ENCODE assay signal across 13 cellular contexts in the genomic region with DNA sequence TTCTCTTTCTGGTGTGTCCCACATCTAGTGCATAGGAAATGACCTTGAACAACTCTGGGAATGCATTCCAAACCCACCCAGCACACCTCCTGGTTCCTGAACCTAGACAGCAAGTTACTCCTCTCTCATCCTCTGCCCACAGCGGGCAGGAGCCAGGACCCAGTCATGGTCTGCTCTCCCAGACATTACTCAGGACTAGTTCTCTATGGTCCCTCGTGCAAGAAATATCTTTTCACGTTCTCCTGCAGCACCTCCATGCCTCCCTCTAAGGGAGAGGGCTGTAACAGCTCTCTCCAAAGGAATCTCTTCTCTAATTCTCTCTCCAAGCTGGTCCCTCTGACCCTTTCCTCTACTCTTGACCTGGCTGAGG. TPM values are rescaled to one million over a fixed set of nuclear protein-coding genes. Genes with fewer than 3 reads are reported as not detected.
DNase-seq lines count a peak whose midpoint lies in the region; ATAC-seq, FAIRE-seq and TF ChIP-seq lines count a peak whose summit lies in the region.
"Had no signal": no experiment of that assay in that cellular context is flagged by ENCODE, and none has a peak within 500 bp of the region (broad histone marks: within the 10 kb centered on the region; RNA-seq: fewer than 3 reads in every experiment).

No MANE protein-coding gene starts in this region.

- H3K36me3 ChIP-seq in GM23248 (ENCODE audit: low read depth), result no peaks in the 10 kb centered on the region
- no peaks in the 10 kb centered on the region for H3K36me3 ChIP-seq in astrocyte (ENCODE audit: insufficient read depth, low read length)
- H3K36me3 ChIP-seq in gastroesophageal sphincter, result no peaks in the 10 kb centered on the region
- H3K36me3 ChIP-seq in skeletal muscle tissue (ENCODE audit: control insufficient read depth in 3 of 3, insufficient read depth in 3 of 3, low read length in 3 of 3), result no peaks in the 10 kb centered on the region
- H3K36me3 ChIP-seq: neutrophil had no signal

- peak overlapping the region; percentile 92 for H3K27ac ChIP-seq in GM23248
- peak overlapping the region; percentile 99 for H3K27ac ChIP-seq in astrocyte (ENCODE audit: low read depth, low read length)
- H3K27ac ChIP-seq in gastroesophageal sphincter, result peak overlapping the region; percentile 90 to 100 (median 93)
- peak overlapping the region; percentile 79 for H3K27ac ChIP-seq in skeletal muscle tissue (ENCODE audit: low read depth, low read length)
- H3K27ac ChIP-seq: neutrophil had no signal

- H3F3A ChIP-seq in GM23248 (ENCODE audit: insufficient read depth), result peaks cover 69% of the 10 kb centered on the region

- WGBS in GM23248 (ENCODE audit: low coverage in 1 of 2, low lambda C conversion rate in 2 of 2, missing lambda C conversion rate in 2 of 2), 2 experiments, result 97 to 98% methylated on average over 3 of the region's 3 CpGs
- 94 to 100% methylated on average over 1 to 3 of the region's 3 CpGs for WGBS in gastroesophageal sphincter (ENCODE audit: low coverage in 1 of 2), 2 donors

- peak overlapping the region; percentile 100 for H3K27ac Mint-ChIP-seq in astrocyte (ENCODE audit: unreplicated experiment)
- H3K27ac Mint-ChIP-seq: activated naive CD4-positive, alpha-beta T cell treated with anti-CD3 and anti-CD28 coated beads, Interleukin-2, amount 50 U/mL, for 24 hours had no signal

- no peak for TF ChIP-seq POLR2A in gastroesophageal sphincter (IDR thresholded peaks at IDR 0.05)

- H3K4me1 Mint-ChIP-seq in astrocyte (ENCODE audit: low read depth, unreplicated experiment), result peaks cover 81% of the 10 kb centered on the region
- H3K4me1 Mint-ChIP-seq: activated naive CD4-positive, alpha-beta T cell treated with anti-CD3 and anti-CD28 coated beads, Interleukin-2, amount 50 U/mL, for 24 hours had no signal

- TF ChIP-seq CTCF in astrocyte (IDR thresholded peaks at IDR 0.05; ENCODE audit: insufficient read depth, low read depth, low read length) (no peak), gastroesophageal sphincter (IDR thresholded peaks at IDR 0.05) (no peak)

- peak overlapping the region; percentile 70; the same call in 1 of the 2 replicates for H3K9ac ChIP-seq in GM23248
- peak overlapping the region; percentile 80 for H3K9ac ChIP-seq in astrocyte (ENCODE audit: low read length)
- no peak overlapping the region for H3K9ac ChIP-seq in skeletal muscle tissue (ENCODE audit: low read depth in 1 of 3, low read length in 3 of 3)

- H3K4me3 ChIP-seq in GM23248 (no peak overlapping the region), astrocyte (ENCODE audit: insufficient read depth, low read depth, low read length) (no peak overlapping the region), gastroesophageal sphincter (no peak overlapping the region), skeletal muscle tissue (ENCODE audit: low read length in 3 of 3) (no peak overlapping the region)

- intact Hi-C loops in head of caudate nucleus (cut with DNase I), result loop anchor here (10.0 kb wide), 1 partner anchor 68 kb away; a partner anchor contains a TSS

- H3K4me2 ChIP-seq in GM23248 (ENCODE audit: unreplicated experiment), result peak overlapping the region; percentile 47
- peak overlapping the region; percentile 78 for H3K4me2 ChIP-seq in astrocyte (ENCODE audit: low read length)

- H3K27me3 ChIP-seq in GM23248 (replicated peaks; ENCODE audit: insufficient read depth) (no peaks in the 10 kb centered on the region), astrocyte (ENCODE audit: insufficient read depth, low read length) (no peaks in the 10 kb centered on the region), gastroesophageal sphincter (no peaks in the 10 kb centered on the region), skeletal muscle tissue (ENCODE audit: control insufficient read depth in 3 of 3, insufficient read depth in 3 of 3, low read length in 3 of 3) (no peaks in the 10 kb centered on the region)
- H3K27me3 ChIP-seq: neutrophil had no signal

- H3K4me3 Mint-ChIP-seq in astrocyte (ENCODE audit: unreplicated experiment), result no peak overlapping the region
- H3K4me3 Mint-ChIP-seq: activated naive CD4-positive, alpha-beta T cell treated with anti-CD3 and anti-CD28 coated beads, Interleukin-2, amount 50 U/mL, for 24 hours had no signal

- H4K20me1 ChIP-seq in GM23248 (ENCODE audit: insufficient read depth) (no peaks in the 10 kb centered on the region), astrocyte (ENCODE audit: insufficient read depth, low read length) (no peaks in the 10 kb centered on the region)

- H3K9me3 Mint-ChIP-seq in astrocyte (ENCODE audit: unreplicated experiment), result peaks cover 4% of the 10 kb centered on the region
- H3K9me3 Mint-ChIP-seq: activated naive CD4-positive, alpha-beta T cell treated with anti-CD3 and anti-CD28 coated beads, Interleukin-2, amount 50 U/mL, for 24 hours had no signal

- DNase-seq in GM23248, result peak; percentile 29
- DNase-seq in astrocyte (ENCODE audit: low read depth), result no peak
- DNase-seq in HCEC 1CT, result no peak
- DNase-seq in NCI-H1436 treated with DMSO at 0.1 percent for 48 hours (lab: John Stamatoyannopoulos, UW), result no peak
- DNase-seq in head of caudate nucleus, result no peak
- DNase-seq: left cardiac atrium, NCI-H1436, NCI-H510A had no signal

- FAIRE-seq in astrocyte (lab: Jason Lieb, UNC), result no peak

- ATAC-seq in gastroesophageal sphincter, result no peak
- no peak for ATAC-seq in GM18873 (IDR thresholded peaks at IDR 0.05; ENCODE audit: low FRiP score, unreplicated experiment)

- H3K4me1 ChIP-seq in GM23248 (ENCODE audit: insufficient read depth), result peaks cover 85% of the 10 kb centered on the region
- peaks cover 71% of the 10 kb centered on the region for H3K4me1 ChIP-seq in astrocyte (ENCODE audit: insufficient read depth, low read length)
- peaks cover 21 to 69% (median 34%) of the 10 kb centered on the region in 3 donors for H3K4me1 ChIP-seq in gastroesophageal sphincter
- peaks cover 18 to 47% (median 22%) of the 10 kb centered on the region in 3 donors for H3K4me1 ChIP-seq in skeletal muscle tissue (ENCODE audit: control insufficient read depth in 3 of 3, insufficient read depth in 3 of 3, low read length in 3 of 3)

- H3K27me3 Mint-ChIP-seq in astrocyte (ENCODE audit: low read depth, unreplicated experiment), result no peaks in the 10 kb centered on the region
- H3K27me3 Mint-ChIP-seq: activated naive CD4-positive, alpha-beta T cell treated with anti-CD3 and anti-CD28 coated beads, Interleukin-2, amount 50 U/mL, for 24 hours had no signal

- H3K79me2 ChIP-seq in GM23248 (ENCODE audit: insufficient read depth) (no peaks in the 10 kb centered on the region), astrocyte (ENCODE audit: insufficient read depth, low read length) (no peaks in the 10 kb centered on the region)

- TF ChIP-seq EP300 in gastroesophageal sphincter (IDR thresholded peaks at IDR 0.05), result no peak

- H3K9me2 ChIP-seq in GM23248 (ENCODE audit: insufficient read depth), result no peaks in the 10 kb centered on the region

- H2AFZ ChIP-seq in GM23248 (no peak overlapping the region), astrocyte (ENCODE audit: low read depth, low read length) (no peak overlapping the region)

- H3K9me3 ChIP-seq in GM23248 (ENCODE audit: low read depth) (no peaks in the 10 kb centered on the region), astrocyte (ENCODE audit: insufficient read depth, low read depth, low read length) (no peaks in the 10 kb centered on the region), gastroesophageal sphincter (no peaks in the 10 kb centered on the region), skeletal muscle tissue (ENCODE audit: control insufficient read depth in 3 of 3, low read length in 3 of 3) (no peaks in the 10 kb centered on the region)
- H3K9me3 ChIP-seq: neutrophil had no signal

- H3K36me3 Mint-ChIP-seq in astrocyte (ENCODE audit: low read depth, unreplicated experiment), result no peaks in the 10 kb centered on the region
- H3K36me3 Mint-ChIP-seq: activated naive CD4-positive, alpha-beta T cell treated with anti-CD3 and anti-CD28 coated beads, Interleukin-2, amount 50 U/mL, for 24 hours had no signal

- in situ Hi-C loops in GM23248 (cut with MboI), result no loop called here

RNA-seq across cellular contexts. Expression of a gene that starts 57.9 kb away (rescaled TPM):
- total RNA-seq in GM23248 (2014; rRNA removed; shearing (Covaris generic)), result 213 and 217 TPM in 2 replicates
- polyA plus RNA-seq in GM23248 (2016; fragmentation: Nextera tagmentation; extraction: Ambion mirVana), result 376 and 392 TPM in 2 replicates
- total RNA-seq in astrocyte, result 680 and 717 TPM in 2 replicates
- 10 to 100 TPM; 34.5 to 87.2 (median 68.8) TPM for total RNA-seq in gastroesophageal sphincter
- 18.3 TPM for total RNA-seq in skeletal muscle tissue

Comparison
In these comparisons a context has a peak if more than half of its experiments do, and no peak if none do; other contexts are left out.
1. H3K9ac ChIP-seq: peak in GM23248 (single experiment) and astrocyte (single experiment); none in skeletal muscle tissue (0 of 3).
2. Peak in every context shown above with its lines, with median percentiles within 50 percentile points of each other: H3K27ac ChIP-seq.